Comparison of ENCODE assay signal across 11 cellular contexts in the genomic region with DNA sequence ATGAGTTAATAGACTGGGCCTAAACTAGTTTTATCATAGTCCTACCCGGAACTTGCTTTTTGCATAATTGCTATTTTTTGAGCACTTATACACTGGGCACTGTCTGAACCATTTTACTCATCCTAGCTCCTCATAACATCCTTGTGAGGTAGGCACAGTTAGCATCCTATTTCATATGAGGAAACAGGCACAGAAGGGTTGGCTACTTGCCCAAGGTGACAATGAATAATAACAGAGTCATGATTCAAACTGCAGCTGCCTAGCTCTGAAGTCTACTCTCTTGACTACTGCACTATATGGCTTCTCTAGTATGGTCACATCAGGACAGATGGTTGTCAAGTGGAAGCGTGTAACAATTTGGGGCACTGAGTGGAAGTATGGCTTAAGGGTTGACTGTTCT. TPM values are rescaled to one million over a fixed set of nuclear protein-coding genes. Genes with fewer than 3 reads are reported as not detected.
DNase-seq lines count a peak whose midpoint lies in the region; ATAC-seq, FAIRE-seq and TF ChIP-seq lines count a peak whose summit lies in the region.
"Had no signal": no experiment of that assay in that cellular context is flagged by ENCODE, and none has a peak within 500 bp of the region (broad histone marks: within the 10 kb centered on the region; RNA-seq: fewer than 3 reads in every experiment).

No MANE protein-coding gene starts in this region.

- no peaks in the 10 kb centered on the region for H4K20me1 ChIP-seq in endothelial cell of umbilical vein (replicated peaks; ENCODE audit: control insufficient read depth, extremely low read depth, insufficient read depth, low read length)

- no peaks in the 10 kb centered on the region for H3K9me1 ChIP-seq in endothelial cell of umbilical vein (replicated peaks; ENCODE audit: control insufficient read depth, extremely low read depth, insufficient read depth, low read length)

- H3K4me2 ChIP-seq in endothelial cell of umbilical vein (ENCODE audit: insufficient read depth, low read length): no peak overlapping the region

- POLR2A ChIA-PET in AG04449 (lab: Yijun Ruan, JAX): no interaction called here
- POLR2A ChIA-PET in endothelial cell of umbilical vein (lab: Charles Lee): no interaction called here

- dilution Hi-C loops in endothelial cell of umbilical vein (cut with MboI; ENCODE audit: extremely low pct_ligation_motif_present, low sequenced_read_pairs): no loop called here

- H3K36me3 ChIP-seq in endothelial cell of umbilical vein (ENCODE audit: control insufficient read depth in 2 of 2, extremely low read depth in 1 of 2, insufficient read depth in 2 of 2, low read length in 2 of 2): no peaks in the 10 kb centered on the region

- H3K27me3 ChIP-seq in endothelial cell of umbilical vein (ENCODE audit: control insufficient read depth in 2 of 2, insufficient read depth in 2 of 2, low read length in 2 of 2): peaks cover 0 to 2% of the 10 kb centered on the region in 2 experiments

- no peak for TF ChIP-seq POLR2A in endothelial cell of umbilical vein (IDR thresholded peaks at IDR 0.05; ENCODE audit: low read depth, low read length)
- TF ChIP-seq POLR2A in lower leg skin (IDR thresholded peaks at IDR 0.05): no peak

- peaks cover 4% of the 10 kb centered on the region for H3K27me3 Mint-ChIP-seq in T-helper 17 cell
- H3K27me3 Mint-ChIP-seq: CD4-positive, alpha-beta T cell; central memory CD8-positive, alpha-beta T cell had no signal

- BruUV-seq in endothelial cell of umbilical vein (replicated peaks; lab: Mats Ljungman, UMichigan): no TSS peak

- H3K4me1 Mint-ChIP-seq in T-helper 17 cell: no peaks in the 10 kb centered on the region
- H3K4me1 Mint-ChIP-seq: central memory CD8-positive, alpha-beta T cell had no signal

- WGBS in lower leg skin, 2 donors: 63 to 73% methylated on average over 2 of the region's 2 CpGs

- no peaks in the 10 kb centered on the region for H3K36me3 Mint-ChIP-seq in T-helper 17 cell (ENCODE audit: low read depth)

- H3K27ac ChIP-seq in endothelial cell of umbilical vein (ENCODE audit: insufficient read depth, low read depth, low read length): no peak overlapping the region

- CTCF ChIA-PET in AG04449 (lab: Yijun Ruan, JAX): no interaction called here
- CTCF ChIA-PET in endothelial cell of umbilical vein (lab: Charles Lee): no interaction called here

- DNase-seq in AG04449 (ENCODE audit: low read depth, low spot score): peak; percentile 28
- peak; percentile 88 for DNase-seq in HS-5 (ENCODE audit: low read depth)
- peak; percentile 92 to 96 for DNase-seq in NCI-H524 (lab: John Stamatoyannopoulos, UW)
- DNase-seq in endothelial cell of umbilical vein (ENCODE audit: low read depth, low spot score): peak; percentile 67
- no peak for DNase-seq in T-helper 17 cell
- no peak for DNase-seq in DMS114 treated with DMSO at 0.1 percent for 48 hours (lab: John Stamatoyannopoulos, UW; ENCODE audit: unreplicated experiment)
- DNase-seq in lower leg skin (ENCODE audit: low spot score in 2 of 2): no peak
- DNase-seq: CD4-positive, alpha-beta T cell; kidney had no signal

- no peaks in the 10 kb centered on the region for H3K79me2 ChIP-seq in endothelial cell of umbilical vein (ENCODE audit: control insufficient read depth, insufficient read depth, low read length)

- H3K27ac Mint-ChIP-seq in T-helper 17 cell: no peak overlapping the region
- H3K27ac Mint-ChIP-seq: CD4-positive, alpha-beta T cell had no signal

- TF ChIP-seq CTCF in AG04449 (IDR thresholded peaks at IDR 0.05; ENCODE audit: insufficient read depth, low read length, missing control alignments) (no peak), endothelial cell of umbilical vein (IDR thresholded peaks at IDR 0.05; ENCODE audit: extremely low read depth in 1 of 2, insufficient read depth in 1 of 2, low read depth in 1 of 2, low read length in 2 of 2) (no peak), lower leg skin (IDR thresholded peaks at IDR 0.05) (no peak)

- no peak overlapping the region for H3K4me3 ChIP-seq in AG04449 (ENCODE audit: low read depth, low read length)
- H3K4me3 ChIP-seq in endothelial cell of umbilical vein (replicated peaks in 1 of 3; ENCODE audit: insufficient read depth in 1 of 3, low read depth in 1 of 3, low read length in 3 of 3): no peak overlapping the region
- H3K4me3 ChIP-seq in lower leg skin (ENCODE audit: low read depth, poor library complexity, severe bottlenecking): no peak overlapping the region

- H3K9me3 ChIP-seq in endothelial cell of umbilical vein (replicated peaks; ENCODE audit: control insufficient read depth, insufficient read depth, low read length) (no peaks in the 10 kb centered on the region), T-helper 17 cell (ENCODE audit: control insufficient read depth, low read length, poor library complexity, severe bottlenecking) (no peaks in the 10 kb centered on the region)

- no peak overlapping the region for H2AFZ ChIP-seq in endothelial cell of umbilical vein (ENCODE audit: low read depth, low read length)

- no peaks in the 10 kb centered on the region for H3K4me1 ChIP-seq in endothelial cell of umbilical vein (ENCODE audit: control insufficient read depth, extremely low read depth, insufficient read depth, low read length)

- FAIRE-seq in endothelial cell of umbilical vein (lab: Jason Lieb, UNC): peak; percentile 63
- FAIRE-seq: kidney had no signal

- ATAC-seq in T-helper 17 cell (no peak), GM21360 (IDR thresholded peaks at IDR 0.05; ENCODE audit: unreplicated experiment) (no peak)

- no peak overlapping the region for H3K4me3 Mint-ChIP-seq in T-helper 17 cell
- H3K4me3 Mint-ChIP-seq: CD4-positive, alpha-beta T cell; central memory CD8-positive, alpha-beta T cell had no signal

- no peak overlapping the region for H3K9ac ChIP-seq in endothelial cell of umbilical vein (replicated peaks; ENCODE audit: extremely low read depth, insufficient read depth, low read length)

- intact Hi-C loops in endothelial cell of umbilical vein (cut with micrococcal nuclease): no loop called here
- intact Hi-C loops in lower leg skin (cut with DNase I; ENCODE audit: low total_unique reads): no loop called here

TF ChIP-seq in endothelial cell of umbilical vein, 7 proteins besides CTCF, POLR2A, EP300 and RAD21:
- no peak for TF ChIP-seq POLR2AphosphoS5 (IDR thresholded peaks at IDR 0.05; ENCODE audit: insufficient read depth, low read depth, low read length)
- TF ChIP-seq FOS (IDR thresholded peaks at IDR 0.05; ENCODE audit: borderline replicate concordance, insufficient read depth, low read length): peak; percentile 39

RNA-seq across cellular contexts. Expression of gene RC3H1, which starts 18.2 kb away (rescaled TPM):
- 30.0 and 41.4 TPM in 2 replicates for total RNA-seq in endothelial cell of umbilical vein
- 7.0 and 7.9 TPM in 2 replicates for polyA plus RNA-seq in endothelial cell of umbilical vein
- polyA plus RNA-seq in endothelial cell of umbilical vein (2011; cell fraction: cytosol; rRNA removed): 6.6 and 7.5 TPM in 2 replicates
- 20.5 and 24.2 TPM in 2 replicates for polyA plus RNA-seq in endothelial cell of umbilical vein (2011; cell fraction: nucleus; rRNA removed)
- polyA plus RNA-seq in endothelial cell of umbilical vein (2012): 2.9 and 5.0 TPM in 2 replicates
- polyA minus RNA-seq in endothelial cell of umbilical vein: 78.9 and 80.7 TPM in 2 replicates
- 40.6 TPM for polyA minus RNA-seq in endothelial cell of umbilical vein (2011; cell fraction: cytosol; rRNA and poly(A)+ RNA removed)
- 73.8 and 115 TPM in 2 replicates for polyA minus RNA-seq in endothelial cell of umbilical vein (2011; cell fraction: nucleus; rRNA and poly(A)+ RNA removed)
- 10 to 100 TPM; 41.7 to 50.0 TPM for total RNA-seq in T-helper 17 cell
- total RNA-seq in lower leg skin: 10 to 100 TPM; 16.1 to 30.9 (median 27.0) TPM

Comparison
In these comparisons a context has a peak if more than half of its experiments do, and no peak if none do; other contexts are left out.
1. DNase-seq: peak in AG04449 (single experiment), HS-5 (single experiment), NCI-H524 (2 of 2) and endothelial cell of umbilical vein (single experiment); none in T-helper 17 cell (0 of 3), DMS114 treated with DMSO at 0.1 percent for 48 hours (single experiment) and lower leg skin (0 of 2).